ENCODE assay signal across 8 cellular contexts in genomic region chr11:68471360-68472340, GRCh38. TPM values are rescaled to one million over a fixed set of nuclear protein-coding genes. Genes with fewer than 3 reads are reported as not detected.
DNase-seq lines count a peak whose midpoint lies in the region; ATAC-seq and TF ChIP-seq lines count a peak whose summit lies in the region.

No MANE protein-coding gene starts in this region.

- H3K4me3 ChIP-seq in fibroblast of the aortic adventitia (ENCODE audit: low read depth, low read length) (no peak overlapping the region), BE2C (ENCODE audit: low read depth, low read length) (no peak overlapping the region)

- peak overlapping the region; percentile 74 to 76 for H3K4me3 Mint-ChIP-seq in stimulated activated naive CD8-positive, alpha-beta T cell treated with anti-CD3 and anti-CD28 coated beads, Interleukin-15, amount 100 ng/mL, for 72 hours

- DNase-seq in activated T-cell treated with anti-CD3 and anti-CD28 coated beads for 24 hours (ENCODE audit: low read depth) (peak; percentile 30), activated T-cell treated with anti-CD3 and anti-CD28 coated beads for 4 hours (no peak), fibroblast of the aortic adventitia (ENCODE audit: low read depth) (peak; percentile 30), BE2C (no peak), dermis blood vessel endothelial cell (no peak), dedifferentiated amniotic fluid mesenchymal stem cell (ENCODE audit: extremely low spot score) (no peak)
- peak; percentile 13 to 20 for DNase-seq in activated CD4-positive, alpha-beta T cell treated with anti-CD3 and anti-CD28 coated beads, Interleukin-2, amount 50 U/mL, for 24 hours (ENCODE audit: low read depth in 1 of 2, low spot score in 1 of 2)
- peak in 1 of 2 donors; percentile 67 for DNase-seq in stimulated activated naive CD8-positive, alpha-beta T cell treated with anti-CD3 and anti-CD28 coated beads, Interleukin-15, amount 100 ng/mL, for 72 hours

- no peaks in the 10 kb centered on the region for H3K9me3 Mint-ChIP-seq in stimulated activated naive CD8-positive, alpha-beta T cell treated with anti-CD3 and anti-CD28 coated beads, Interleukin-15, amount 100 ng/mL, for 72 hours

- no peak for TF ChIP-seq CTCF in fibroblast of the aortic adventitia (IDR thresholded peaks at IDR 0.05; ENCODE audit: insufficient read depth, low read length)
- no peak for TF ChIP-seq CTCF in BE2C (IDR thresholded peaks at IDR 0.05; ENCODE audit: low read depth, low read length)

- peaks cover 76% of the 10 kb centered on the region for H3K4me1 Mint-ChIP-seq in stimulated activated naive CD8-positive, alpha-beta T cell treated with anti-CD3 and anti-CD28 coated beads, Interleukin-15, amount 100 ng/mL, for 72 hours

- ATAC-seq in stimulated activated naive CD8-positive, alpha-beta T cell treated with anti-CD3 and anti-CD28 coated beads, Interleukin-15, amount 100 ng/mL, for 72 hours, result peak; percentile 85

- H3K4me1 ChIP-seq in BE2C, result peaks cover 12% of the 10 kb centered on the region

- H3K36me3 ChIP-seq in BE2C, result peaks cover 26% of the 10 kb centered on the region

- no peaks in the 10 kb centered on the region for H3K27me3 Mint-ChIP-seq in stimulated activated naive CD8-positive, alpha-beta T cell treated with anti-CD3 and anti-CD28 coated beads, Interleukin-15, amount 100 ng/mL, for 72 hours

- no peaks in the 10 kb centered on the region; the same call in 1 of the 2 replicates for H3K9me3 ChIP-seq in BE2C

- H3K27ac Mint-ChIP-seq in stimulated activated naive CD8-positive, alpha-beta T cell treated with anti-CD3 and anti-CD28 coated beads, Interleukin-15, amount 100 ng/mL, for 72 hours, result peak overlapping the region; percentile 32 to 52

- H3K27me3 ChIP-seq in BE2C, result no peaks in the 10 kb centered on the region

RNA-seq across cellular contexts. Expression of gene PPP6R3, which starts 11.1 kb away (rescaled TPM):
- total RNA-seq in fibroblast of the aortic adventitia (ENCODE audit: low replicate concordance) (98.2 and 119 TPM in 2 replicates), dermis blood vessel endothelial cell (171 and 175 TPM in 2 replicates)
- 107 TPM for polyA plus RNA-seq in BE2C (2012; ENCODE audit: insufficient read depth, insufficient read length, low read depth)

Comparison
In these comparisons a context has a peak if more than half of its experiments do, and no peak if none do; other contexts are left out.
1. DNase-seq: peak in activated T-cell treated with anti-CD3 and anti-CD28 coated beads for 24 hours (single experiment), activated CD4-positive, alpha-beta T cell treated with anti-CD3 and anti-CD28 coated beads, Interleukin-2, amount 50 U/mL, for 24 hours (2 of 2) and fibroblast of the aortic adventitia (single experiment); none in activated T-cell treated with anti-CD3 and anti-CD28 coated beads for 4 hours (single experiment), BE2C (single experiment), dermis blood vessel endothelial cell (single experiment) and dedifferentiated amniotic fluid mesenchymal stem cell (single experiment).